ENCODE assay signal across 11 cellular contexts in genomic region chr9:128893354-128893753, GRCh38. TPM values are rescaled to one million over a fixed set of nuclear protein-coding genes. Genes with fewer than 3 reads are reported as not detected.
DNase-seq lines count a peak whose midpoint lies in the region; ATAC-seq, FAIRE-seq and TF ChIP-seq lines count a peak whose summit lies in the region.
"Had no signal": no experiment of that assay in that cellular context is flagged by ENCODE, and none has a peak within 500 bp of the region (broad histone marks: within the 10 kb centered on the region; RNA-seq: fewer than 3 reads in every experiment).

No MANE protein-coding gene starts in this region.

- 0 out of 2 replicates have a peak overlapping the region, but pooled peaks have one; percentile 27 for H2BK12ac ChIP-seq in H1 (ENCODE audit: low read depth, low read length)

- H3K4ac ChIP-seq in H1 (replicated peaks; ENCODE audit: insufficient read length, low read depth, low read length) = no peak overlapping the region

- H3K4me3 Mint-ChIP-seq in CD4-positive, alpha-beta memory T cell = peak overlapping the region in 5 of 8 donors; percentile 24 to 80 (median 42)

- 95% methylated on average over 8 of the region's 8 CpGs; no CpG with 5 or more reads in 1 of the 2 experiments for WGBS in H1 (ENCODE audit: extremely low coverage in 1 of 2, insufficient coverage in 1 of 2, insufficient read length in 1 of 2, insufficient replicate concordance in 2 of 2, low coverage in 1 of 2, low lambda C conversion rate in 2 of 2, missing lambda C conversion rate in 1 of 2), 2 experiments
- WGBS in prostate gland = 55% methylated on average over 8 of the region's 8 CpGs

- peaks cover 69% of the 10 kb centered on the region for H3K4me1 ChIP-seq in CD4-positive, alpha-beta memory T cell (ENCODE audit: insufficient read depth, low read length)
- peaks cover 0 to 26% (median 3%) of the 10 kb centered on the region in 4 donors for H3K4me1 ChIP-seq in Peyer's patch
- H3K4me1 ChIP-seq in H1 (replicated peaks in 1 of 4; ENCODE audit: control insufficient read depth in 3 of 4, insufficient read depth in 4 of 4, low read length in 3 of 4) = peaks cover under 1 to 29% (median 13%) of the 10 kb centered on the region in 4 experiments
- H3K4me1 ChIP-seq in prostate gland (replicated peaks) = peaks cover 19% of the 10 kb centered on the region

- TF ChIP-seq CTCF in Peyer's patch (IDR thresholded peaks at IDR 0.05) = no peak
- no peak for TF ChIP-seq CTCF in H1 (IDR thresholded peaks at IDR 0.05; ENCODE audit: control extremely low read depth in 1 of 3, insufficient read depth in 1 of 3, low read depth in 1 of 3, low read length in 3 of 3)
- no peak for TF ChIP-seq CTCF in prostate gland (IDR thresholded peaks at IDR 0.05)

- no peaks in the 10 kb centered on the region for H3K9me3 ChIP-seq in CD4-positive, alpha-beta memory T cell (ENCODE audit: control insufficient read depth in 1 of 2, low read length in 2 of 2)
- H3K9me3 ChIP-seq in Peyer's patch = no peaks in the 10 kb centered on the region
- no peaks in the 10 kb centered on the region for H3K9me3 ChIP-seq in H1 (ENCODE audit: insufficient read depth in 2 of 2, low read depth in 1 of 2, low read length in 1 of 2)
- no peaks in the 10 kb centered on the region for H3K9me3 ChIP-seq in prostate gland

- TF ChIP-seq EP300 in H1 (IDR thresholded peaks at IDR 0.05; ENCODE audit: borderline replicate concordance in 1 of 2, low read depth in 2 of 2, low read length in 2 of 2) = no peak

- no peak overlapping the region for H3K23ac ChIP-seq in H1 (ENCODE audit: insufficient read length)

- H3K18ac ChIP-seq in H1 (ENCODE audit: extremely low read depth, low read length) = no peak overlapping the region

- no peak for FAIRE-seq in H1 (lab: Jason Lieb, UNC)
- FAIRE-seq: GM12892, islet of Langerhans had no signal

- H3K4me2 ChIP-seq in H1 (ENCODE audit: insufficient read depth in 1 of 2, low read depth in 2 of 2, low read length in 2 of 2) = no peak overlapping the region

- H2BK5ac ChIP-seq in H1 (ENCODE audit: low read depth, low read length) = no peak overlapping the region; the same call in 1 of the 2 replicates

- H3K9me3 Mint-ChIP-seq in CD4-positive, alpha-beta memory T cell = no peaks in the 10 kb centered on the region

- H2AFZ ChIP-seq in H1 (ENCODE audit: low read length) = no peak overlapping the region

- H3K4me1 Mint-ChIP-seq in CD4-positive, alpha-beta memory T cell = peaks cover 33 to 68% (median 48%) of the 10 kb centered on the region in 4 donors

- peaks cover 5% of the 10 kb centered on the region for H3K79me1 ChIP-seq in H1 (ENCODE audit: low read depth, low read length)

- H2AK5ac ChIP-seq in H1 (ENCODE audit: low read depth, low read length) = no peak overlapping the region

- H3K36me3 ChIP-seq in CD4-positive, alpha-beta memory T cell (ENCODE audit: insufficient read depth, low read length) = peaks cover 28% of the 10 kb centered on the region
- H3K36me3 ChIP-seq in Peyer's patch = peaks cover 0 to 43% (median 0%) of the 10 kb centered on the region in 3 donors
- H3K36me3 ChIP-seq in H1 (ENCODE audit: control insufficient read depth in 2 of 4, insufficient read depth in 4 of 4, low read length in 3 of 4) = peaks cover 2 to 18% (median 6%) of the 10 kb centered on the region in 4 experiments; a peak in 5 of 8 replicates
- H3K36me3 ChIP-seq in prostate gland = no peaks in the 10 kb centered on the region

- no peak for TF ChIP-seq RAD21 in H1 (IDR thresholded peaks at IDR 0.05 in 1 of 2, conservative IDR thresholded peaks at IDR 0.05 in 1 of 2; ENCODE audit: low read depth in 2 of 2, low read length in 2 of 2)

- TF ChIP-seq POLR2A in Peyer's patch (IDR thresholded peaks at IDR 0.05) (no peak), H1 (IDR thresholded peaks at IDR 0.05; ENCODE audit: control extremely low read depth in 1 of 2, low read depth in 2 of 2, low read length in 2 of 2) (no peak), prostate gland (IDR thresholded peaks at IDR 0.05) (no peak)

- H3K27ac ChIP-seq in CD4-positive, alpha-beta memory T cell (ENCODE audit: low read depth, low read length) = no peak overlapping the region
- H3K27ac ChIP-seq in Peyer's patch (peak overlapping the region; percentile 32 to 89 (median 62)), H1 (ENCODE audit: low read depth, low read length) (no peak overlapping the region), prostate gland (peak overlapping the region; percentile 89 to 92)

- POLR2A ChIA-PET in CD4-positive, alpha-beta memory T cell (lab: Charles Lee; ENCODE audit: partially characterized antibody) = interaction anchor here (1.0 to 12.5 kb wide), 4 partner anchors 9 to 31 kb away, joined by 3 to 110 read pairs (median 6); partner anchors contain the start of genes KYAT1 and LRRC8A
- POLR2A ChIA-PET in H1 (lab: Charles Lee; ENCODE audit: partially characterized antibody) = interaction anchor here (0.7 kb wide), 1 partner anchor 46 kb away, joined by 3 read pairs; no protein-coding TSS in a partner anchor

- H4K8ac ChIP-seq in H1 (ENCODE audit: extremely low read depth, insufficient read depth, low read length) = no peak overlapping the region

- H4K91ac ChIP-seq in H1 (replicated peaks; ENCODE audit: insufficient read length, low read length) = no peak overlapping the region

- no peaks in the 10 kb centered on the region for H3K27me3 ChIP-seq in CD4-positive, alpha-beta memory T cell (ENCODE audit: insufficient read depth, low read length)
- H3K27me3 ChIP-seq in Peyer's patch (no peaks in the 10 kb centered on the region), H1 (replicated peaks in 1 of 4; ENCODE audit: control insufficient read depth in 3 of 4, extremely low read depth in 1 of 4, insufficient read depth in 3 of 4, low read length in 3 of 4) (no peaks in the 10 kb centered on the region), prostate gland (replicated peaks; ENCODE audit: insufficient read depth) (no peaks in the 10 kb centered on the region)

- H2BK15ac ChIP-seq in H1 (ENCODE audit: low read length) = no peak overlapping the region

- H2BK120ac ChIP-seq in H1 (replicated peaks; ENCODE audit: low read depth, low read length) = no peak overlapping the region

- H3K36me3 Mint-ChIP-seq in CD4-positive, alpha-beta memory T cell = peaks cover 47% of the 10 kb centered on the region in 2 donors

- no peaks in the 10 kb centered on the region for H3K27me3 Mint-ChIP-seq in CD4-positive, alpha-beta memory T cell

- H3K4me3 ChIP-seq in CD4-positive, alpha-beta memory T cell (ENCODE audit: low read length in 2 of 2) = no peak overlapping the region
- H3K4me3 ChIP-seq in Peyer's patch (no peak overlapping the region), H1 (ENCODE audit: extremely low read depth in 1 of 4, insufficient read depth in 2 of 4, low read depth in 3 of 4, low read length in 4 of 4) (no peak overlapping the region), prostate gland (no peak overlapping the region)

- H3K9ac ChIP-seq in H1 (replicated peaks in 1 of 4; ENCODE audit: extremely low read depth in 1 of 4, low read depth in 3 of 4, low read length in 3 of 4) = no peak overlapping the region

- peaks cover 0 to 86% of the 10 kb centered on the region in 2 experiments; a peak in 3 of 4 replicates for H3K79me2 ChIP-seq in H1 (ENCODE audit: control insufficient read depth in 1 of 2, insufficient read depth in 2 of 2, low read length in 2 of 2)

- peak overlapping the region; percentile 61 to 91 (median 80) for H3K27ac Mint-ChIP-seq in CD4-positive, alpha-beta memory T cell

- CTCF ChIA-PET in CD4-positive, alpha-beta memory T cell (lab: Charles Lee; ENCODE audit: partially characterized antibody) = interaction anchor here (1.1 to 1.3 kb wide), 2 partner anchors 30 to 35 kb away, joined by 3 to 6 read pairs; no protein-coding TSS in a partner anchor
- CTCF ChIA-PET in H1 (lab: Charles Lee; ENCODE audit: partially characterized antibody) = interaction anchor here (1.0 to 1.3 kb wide), 4 partner anchors 15 to 75 kb away, joined by 3 to 6 read pairs (median 4); partner anchors contain the start of gene ENDOG

- H3K56ac ChIP-seq in H1 (replicated peaks; ENCODE audit: insufficient read length, low read depth, low read length) = no peak overlapping the region

- DNase-seq in CD4-positive, alpha-beta memory T cell = no peak
- no peak for DNase-seq in Peyer's patch
- DNase-seq in H1 (ENCODE audit: low read depth in 1 of 2, low spot score in 2 of 2) = no peak
- no peak for DNase-seq in prostate gland (ENCODE audit: low spot score)
- DNase-seq in GDM1 (lab: John Stamatoyannopoulos, UW) = no peak
- no peak for DNase-seq in activated CD4-positive, CD25-positive, alpha-beta regulatory T cell (lab: John Stamatoyannopoulos, UW)
- DNase-seq: KBM-7 had no signal

- no peak overlapping the region for H4K5ac ChIP-seq in H1 (ENCODE audit: insufficient read length, low read depth, low read length)

- no peaks in the 10 kb centered on the region for H3K23me2 ChIP-seq in H1 (ENCODE audit: low read depth, low read length)

- no peak overlapping the region for H2BK20ac ChIP-seq in H1 (ENCODE audit: low read length)

- H4K20me1 ChIP-seq in H1 (replicated peaks in 1 of 2; ENCODE audit: control insufficient read depth in 1 of 2, insufficient read depth in 2 of 2, low read length in 2 of 2) = peaks cover 0 to 16% of the 10 kb centered on the region in 2 experiments

- no peak for ATAC-seq in GM18858 (IDR thresholded peaks at IDR 0.05; ENCODE audit: unreplicated experiment)
- no peak for ATAC-seq in GM21786 (IDR thresholded peaks at IDR 0.05; ENCODE audit: unreplicated experiment)

- no peak overlapping the region for H3K14ac ChIP-seq in H1 (ENCODE audit: insufficient read length)

- intact Hi-C loops in CD4-positive, alpha-beta memory T cell (cut with micrococcal nuclease) = no loop called here
- intact Hi-C loops in prostate gland (cut with DNase I) = no loop called here

RNA-seq across cellular contexts. Expression of gene LRRC8A, which starts 11.4 kb away (rescaled TPM):
- 10 to 100 TPM; 24.4 to 26.4 TPM for total RNA-seq in CD4-positive, alpha-beta memory T cell
- 10 to 100 TPM; 18.7 to 40.6 TPM for polyA plus RNA-seq in CD4-positive, alpha-beta memory T cell
- total RNA-seq in Peyer's patch = 10 to 100 TPM; 20.0 to 39.2 (median 27.0) TPM
- 103 and 106 TPM in 2 replicates for total RNA-seq in H1 (2021; fragmentation: NEBNext Ultra II Directional; extraction: Animal tissue kit (Norgen Biotek cat#: 25700))
- polyA plus RNA-seq in H1 (2011; rRNA removed) = 111 and 114 TPM in 2 replicates
- 84.5 TPM for polyA plus RNA-seq in H1 (2011; cell fraction: cytosol; rRNA removed)
- polyA plus RNA-seq in H1 (2011; cell fraction: nucleus; rRNA removed) = 94.4 TPM
- 49.6 to 86.2 TPM (median 81.7 TPM) in 4 replicates for polyA plus RNA-seq in H1 (2012, experiment 1 of 2)
- 72.4 TPM for polyA plus RNA-seq in H1 (2012, experiment 2 of 2)
- 116 TPM for polyA plus RNA-seq in H1 (2013, experiment 1 of 2)
- 125 TPM for polyA plus RNA-seq in H1 (2013, experiment 2 of 2)
- polyA minus RNA-seq in H1 (2011; rRNA and poly(A)+ RNA removed) = 141 and 144 TPM in 2 replicates
- polyA minus RNA-seq in H1 (2011; cell fraction: cytosol; rRNA and poly(A)+ RNA removed) = 62.6 TPM
- polyA minus RNA-seq in H1 (2011; cell fraction: nucleus; rRNA and poly(A)+ RNA removed) = 53.8 TPM
- 10 to 100 TPM; 78.2 to 78.8 TPM for total RNA-seq in prostate gland

RNA-seq across cellular contexts. Expression of gene KYAT1, which starts 11.6 kb away (rescaled TPM):
- 10 to 100 TPM in 1 of 2 experiments, 1 to 10 TPM in 1; 9.8 to 12.4 TPM for total RNA-seq in CD4-positive, alpha-beta memory T cell
- polyA plus RNA-seq in CD4-positive, alpha-beta memory T cell = 10 to 100 TPM; 11.0 to 11.6 TPM
- total RNA-seq in Peyer's patch (10 to 100 TPM in 1 of 4 donors, 1 to 10 TPM in 3; 4.6 to 14.9 (median 8.7) TPM), prostate gland (10 to 100 TPM; 13.1 to 24.1 TPM)
- 28.5 and 30.4 TPM in 2 replicates for total RNA-seq in H1 (2021; fragmentation: NEBNext Ultra II Directional; extraction: Animal tissue kit (Norgen Biotek cat#: 25700))
- polyA plus RNA-seq in H1 (2011; rRNA removed) = 42.2 and 56.6 TPM in 2 replicates
- 49.2 TPM for polyA plus RNA-seq in H1 (2011; cell fraction: cytosol; rRNA removed)
- polyA plus RNA-seq in H1 (2011; cell fraction: nucleus; rRNA removed) = 133 TPM
- 24.5 to 34.8 TPM (median 33.7 TPM) in 4 replicates for polyA plus RNA-seq in H1 (2012, experiment 1 of 2)
- 46.6 TPM for polyA plus RNA-seq in H1 (2012, experiment 2 of 2)
- polyA plus RNA-seq in H1 (2013, experiment 1 of 2) = 20.9 TPM
- 20.5 TPM for polyA plus RNA-seq in H1 (2013, experiment 2 of 2)
- 21.4 and 28.1 TPM in 2 replicates for polyA minus RNA-seq in H1 (2011; rRNA and poly(A)+ RNA removed)
- polyA minus RNA-seq in H1 (2011; cell fraction: cytosol; rRNA and poly(A)+ RNA removed) = 15.2 TPM
- polyA minus RNA-seq in H1 (2011; cell fraction: nucleus; rRNA and poly(A)+ RNA removed) = 14.7 TPM

RNA-seq across cellular contexts. Expression of gene PHYHD1, which starts 27.4 kb away (rescaled TPM):
- 1 to 10 TPM; 1.7 to 2.2 TPM for total RNA-seq in CD4-positive, alpha-beta memory T cell
- polyA plus RNA-seq in CD4-positive, alpha-beta memory T cell = not detected
- 10 to 100 TPM in 1 of 4 donors, 1 to 10 TPM in 2, not detected in 1; 4.4 to 23.9 (median 7.5) TPM for total RNA-seq in Peyer's patch
- 14.1 and 18.1 TPM in 2 replicates for total RNA-seq in H1 (2021; fragmentation: NEBNext Ultra II Directional; extraction: Animal tissue kit (Norgen Biotek cat#: 25700))
- 25.6 and 33.2 TPM in 2 replicates for polyA plus RNA-seq in H1 (2011; rRNA removed)
- 27.0 TPM for polyA plus RNA-seq in H1 (2011; cell fraction: cytosol; rRNA removed)
- polyA plus RNA-seq in H1 (2011; cell fraction: nucleus; rRNA removed) = 47.0 TPM
- polyA plus RNA-seq in H1 (2012, experiment 1 of 2) = 15.4 to 23.4 TPM (median 22.4 TPM) in 4 replicates
- polyA plus RNA-seq in H1 (2012, experiment 2 of 2) = 20.9 TPM
- 15.8 TPM for polyA plus RNA-seq in H1 (2013, experiment 1 of 2)
- polyA plus RNA-seq in H1 (2013, experiment 2 of 2) = 15.1 TPM
- 12.7 and 23.7 TPM in 2 replicates for polyA minus RNA-seq in H1 (2011; rRNA and poly(A)+ RNA removed)
- 16.1 TPM for polyA minus RNA-seq in H1 (2011; cell fraction: cytosol; rRNA and poly(A)+ RNA removed)
- 15.4 TPM for polyA minus RNA-seq in H1 (2011; cell fraction: nucleus; rRNA and poly(A)+ RNA removed)
- 10 to 100 TPM; 36.4 to 50.9 TPM for total RNA-seq in prostate gland

RNA-seq across cellular contexts. Expression of gene DOLK, which starts 54.0 kb away (rescaled TPM):
- total RNA-seq in CD4-positive, alpha-beta memory T cell = 10 to 100 TPM in 1 of 2 experiments, 1 to 10 TPM in 1; 9.9 to 12.9 TPM
- polyA plus RNA-seq in CD4-positive, alpha-beta memory T cell = 10 to 100 TPM in 1 of 2 donors, 1 to 10 TPM in 1; 9.1 to 11.7 TPM
- total RNA-seq in Peyer's patch (10 to 100 TPM in 2 of 4 donors, 1 to 10 TPM in 2; 4.1 to 12.3 (median 10.6) TPM), prostate gland (10 to 100 TPM; 26.6 to 27.3 TPM)
- total RNA-seq in H1 (2021; fragmentation: NEBNext Ultra II Directional; extraction: Animal tissue kit (Norgen Biotek cat#: 25700)) = 17.2 and 18.8 TPM in 2 replicates
- 39.1 and 44.3 TPM in 2 replicates for polyA plus RNA-seq in H1 (2011; rRNA removed)
- polyA plus RNA-seq in H1 (2011; cell fraction: cytosol; rRNA removed) = 26.5 TPM
- 32.5 TPM for polyA plus RNA-seq in H1 (2011; cell fraction: nucleus; rRNA removed)
- polyA plus RNA-seq in H1 (2012, experiment 1 of 2) = 17.6 to 21.5 TPM (median 20.6 TPM) in 4 replicates
- polyA plus RNA-seq in H1 (2012, experiment 2 of 2) = 21.4 TPM
- polyA plus RNA-seq in H1 (2013, experiment 1 of 2) = 33.1 TPM
- 34.1 TPM for polyA plus RNA-seq in H1 (2013, experiment 2 of 2)
- 45.1 and 47.0 TPM in 2 replicates for polyA minus RNA-seq in H1 (2011; rRNA and poly(A)+ RNA removed)
- 15.6 TPM for polyA minus RNA-seq in H1 (2011; cell fraction: cytosol; rRNA and poly(A)+ RNA removed)
- polyA minus RNA-seq in H1 (2011; cell fraction: nucleus; rRNA and poly(A)+ RNA removed) = 28.9 TPM

RNA-seq across cellular contexts. Expression of gene NUP188, which starts 54.1 kb away (rescaled TPM):
- 10 to 100 TPM; 70.1 to 70.8 TPM for total RNA-seq in CD4-positive, alpha-beta memory T cell
- polyA plus RNA-seq in CD4-positive, alpha-beta memory T cell = 10 to 100 TPM; 27.2 to 39.4 TPM
- total RNA-seq in Peyer's patch = 100 to 1,000 TPM in 1 of 4 donors, 10 to 100 TPM in 3; 28.2 to 101 (median 47.9) TPM
- total RNA-seq in H1 (2021; fragmentation: NEBNext Ultra II Directional; extraction: Animal tissue kit (Norgen Biotek cat#: 25700)) = 95.0 and 111 TPM in 2 replicates
- polyA plus RNA-seq in H1 (2011; rRNA removed) = 90.1 and 107 TPM in 2 replicates
- 88.7 TPM for polyA plus RNA-seq in H1 (2011; cell fraction: cytosol; rRNA removed)
- polyA plus RNA-seq in H1 (2011; cell fraction: nucleus; rRNA removed) = 175 TPM
- 60.3 to 76.3 TPM (median 70.1 TPM) in 4 replicates for polyA plus RNA-seq in H1 (2012, experiment 1 of 2)
- polyA plus RNA-seq in H1 (2012, experiment 2 of 2) = 29.6 TPM
- 36.8 TPM for polyA plus RNA-seq in H1 (2013, experiment 1 of 2)
- 33.8 TPM for polyA plus RNA-seq in H1 (2013, experiment 2 of 2)
- 267 and 345 TPM in 2 replicates for polyA minus RNA-seq in H1 (2011; rRNA and poly(A)+ RNA removed)
- 92.6 TPM for polyA minus RNA-seq in H1 (2011; cell fraction: cytosol; rRNA and poly(A)+ RNA removed)
- 136 TPM for polyA minus RNA-seq in H1 (2011; cell fraction: nucleus; rRNA and poly(A)+ RNA removed)
- total RNA-seq in prostate gland = 10 to 100 TPM; 34.6 to 88.6 TPM

Comparison
In these comparisons a context has a peak if more than half of its experiments do, and no peak if none do; other contexts are left out.
1. H3K27ac ChIP-seq: peak in Peyer's patch (4 of 4) and prostate gland (2 of 2); none in CD4-positive, alpha-beta memory T cell (single experiment) and H1 (single experiment).